10 cellular contexts compared by ENCODE assay signal in genomic region chr6:125597411-125598253, GRCh38.
A peak's percentile ranks its signal among the peaks of the same experiment; 100 is the strongest.
DNase-seq lines count a peak whose midpoint lies in the region; ATAC-seq and TF ChIP-seq lines count a peak whose summit lies in the region.
"Had no signal": no experiment of that assay in that cellular context is flagged by ENCODE, and none has a peak within 500 bp of the region (broad histone marks: within the 10 kb centered on the region; RNA-seq: fewer than 3 reads in every experiment).

No MANE protein-coding gene starts in this region.

- TF ChIP-seq CTCF in left lung (IDR thresholded peaks at IDR 0.05) = no peak

- DNase-seq in DMS79 (lab: John Stamatoyannopoulos, UW) (peak; percentile 93), NCI-H774 (lab: John Stamatoyannopoulos, UW) (peak; percentile 98), left lung (peak in 1 of 2 donors; percentile 63), AG20443 (ENCODE audit: low spot score) (no peak), NCI-H1694 treated with DMSO at 0.1 percent for 48 hours (lab: John Stamatoyannopoulos, UW) (no peak), SKM-1 treated with dmso at 0.1 percent for 144 hours (lab: John Stamatoyannopoulos, UW; ENCODE audit: unreplicated experiment) (no peak), NCI-H2227 treated with DMSO at 0.1 percent for 48 hours (lab: John Stamatoyannopoulos, UW) (no peak)
- DNase-seq: activated CD4-positive, alpha-beta T cell treated with anti-CD3 and anti-CD28 coated beads for 4 hours had no signal

- H3K27me3 ChIP-seq in left lung = no peaks in the 10 kb centered on the region
- H3K27me3 ChIP-seq: foreskin keratinocyte had no signal

- intact Hi-C loops in left lung (cut with DNase I) = no loop called here

- peak; percentile 54 for ATAC-seq in HG02763 (IDR thresholded peaks at IDR 0.05; ENCODE audit: unreplicated experiment)
- peak; percentile 84 for ATAC-seq in left lung

- peak overlapping the region; percentile 14 to 37 for H3K27ac ChIP-seq in left lung
- H3K27ac ChIP-seq: foreskin keratinocyte had no signal

- no peaks in the 10 kb centered on the region for H3K9me3 ChIP-seq in left lung

- H3K4me3 ChIP-seq in left lung = no peak overlapping the region

- no peaks in the 10 kb centered on the region for H3K4me1 ChIP-seq in left lung
- H3K4me1 ChIP-seq: foreskin keratinocyte had no signal

- no peaks in the 10 kb centered on the region for H3K36me3 ChIP-seq in left lung

Comparison
In these comparisons a context has a peak if more than half of its experiments do, and no peak if none do; other contexts are left out.
1. DNase-seq: peak in DMS79 (single experiment) and NCI-H774 (single experiment); none in AG20443 (single experiment), NCI-H1694 treated with DMSO at 0.1 percent for 48 hours (single experiment), SKM-1 treated with dmso at 0.1 percent for 144 hours (single experiment) and NCI-H2227 treated with DMSO at 0.1 percent for 48 hours (single experiment).